Comparison of ENCODE assay signal across 17 cellular contexts in the genomic region with DNA sequence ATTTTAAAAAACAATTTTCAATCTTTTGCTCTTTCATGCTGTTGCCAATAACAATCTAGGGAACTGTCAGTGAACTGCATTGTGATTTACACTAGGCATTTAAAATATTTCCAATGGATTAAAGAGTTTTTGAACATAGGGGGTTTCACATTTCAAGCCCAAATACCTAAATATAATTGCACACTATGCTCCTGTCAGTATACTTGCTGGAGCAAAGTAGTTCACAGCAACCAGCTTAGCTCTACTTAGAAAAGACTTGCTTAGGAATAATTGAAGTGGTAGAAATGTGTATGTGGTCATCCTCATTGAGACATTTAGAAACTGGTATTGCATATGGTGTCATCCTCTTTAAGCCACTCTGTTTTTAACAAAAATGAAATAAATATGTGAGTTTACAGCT.
"Had no signal": no experiment of that assay in that cellular context is flagged by ENCODE, and none has a peak within 500 bp of the region (broad histone marks: within the 10 kb centered on the region; RNA-seq: fewer than 3 reads in every experiment).

No MANE protein-coding gene starts in this region.

- ATAC-seq: foreskin keratinocyte; mucosa of descending colon; naive thymus-derived CD8-positive, alpha-beta T cell had no signal

- H3K27ac Mint-ChIP-seq: activated naive CD4-positive, alpha-beta T cell treated with anti-CD3 and anti-CD28 coated beads, Interleukin-2, amount 50 U/mL, for 24 hours had no signal

- H3K9me3 Mint-ChIP-seq: activated naive CD4-positive, alpha-beta T cell treated with anti-CD3 and anti-CD28 coated beads, Interleukin-2, amount 50 U/mL, for 24 hours had no signal

- H3K27ac ChIP-seq: breast epithelium, foreskin keratinocyte, left ventricle myocardium inferior had no signal

- H3K27me3 ChIP-seq: breast epithelium, foreskin keratinocyte had no signal

- H3K9me3 ChIP-seq: mucosa of descending colon had no signal

- H3K36me3 ChIP-seq: breast epithelium, left ventricle myocardium inferior had no signal

- H3K4me3 ChIP-seq: breast epithelium, left ventricle myocardium inferior, mucosa of descending colon had no signal

- H3K4me1 ChIP-seq: breast epithelium, foreskin keratinocyte had no signal

- H3K27me3 Mint-ChIP-seq: activated naive CD4-positive, alpha-beta T cell treated with anti-CD3 and anti-CD28 coated beads, Interleukin-2, amount 50 U/mL, for 24 hours; naive thymus-derived CD8-positive, alpha-beta T cell had no signal

- H3K4me3 Mint-ChIP-seq: activated naive CD4-positive, alpha-beta T cell treated with anti-CD3 and anti-CD28 coated beads, Interleukin-2, amount 50 U/mL, for 24 hours; naive thymus-derived CD8-positive, alpha-beta T cell had no signal

- DNase-seq: activated CD4-positive, alpha-beta T cell treated with anti-CD3 and anti-CD28 coated beads, Interleukin-2, amount 50 U/mL, for 48 hours; activated CD4-positive, CD25-positive, alpha-beta regulatory T cell treated with anti-CD3 and anti-CD28 coated beads, Interleukin-2, amount 50 U/mL, for 72 hours; anterior cingulate cortex; cerebellar nuclear complex; effector memory CD4-positive, alpha-beta T cell; foreskin keratinocyte; glutamatergic neuron; hypothalamus; left ventricle myocardium inferior; mucosa of descending colon; naive thymus-derived CD8-positive, alpha-beta T cell; nucleus accumbens; retina; stimulated activated CD4-positive, alpha-beta T cell treated with anti-CD3 and anti-CD28 coated beads, Interleukin-2, amount 100 ng/mL, for 48 hours; stimulated activated naive CD4-positive, alpha-beta T cell treated with Interleukin-2 at 50 U/mL for 16 hours had no signal

- H3K36me3 Mint-ChIP-seq: naive thymus-derived CD8-positive, alpha-beta T cell had no signal
